In the genomic region with DNA sequence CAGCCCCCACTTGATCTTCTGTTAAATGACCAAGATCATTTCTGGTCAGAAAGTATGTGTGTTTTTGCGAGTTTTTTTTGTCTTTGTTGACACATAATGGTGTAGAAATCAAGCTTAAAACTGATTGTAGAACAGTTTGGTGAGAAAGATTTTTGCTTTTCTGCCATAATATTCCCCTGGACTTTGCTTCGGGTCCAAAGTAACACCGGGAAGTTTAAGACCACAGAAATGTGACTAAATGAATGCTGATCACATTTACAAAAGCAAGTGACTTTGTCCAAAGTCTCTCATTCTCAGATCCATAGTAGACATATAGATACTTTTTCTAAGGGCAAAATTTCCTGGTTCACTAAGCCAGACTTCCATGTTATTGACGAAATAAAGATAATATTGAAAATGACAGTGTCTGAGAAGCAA, we compare ENCODE assay signal across 23 cellular contexts. TPM values are rescaled to one million over a fixed set of nuclear protein-coding genes. Genes with fewer than 3 reads are reported as not detected.
DNase-seq lines count a peak whose midpoint lies in the region; TF ChIP-seq lines count a peak whose summit lies in the region.
"Had no signal": no experiment of that assay in that cellular context is flagged by ENCODE, and none has a peak within 500 bp of the region (broad histone marks: within the 10 kb centered on the region; RNA-seq: fewer than 3 reads in every experiment).

No MANE protein-coding gene starts in this region.

- H3K4me3 ChIP-seq in HUES6 (ENCODE audit: low read depth, low read length): peak overlapping the region; percentile 82
- H3K4me3 ChIP-seq in fibroblast of villous mesenchyme (ENCODE audit: low read depth, low read length): peak overlapping the region; percentile 66
- H3K4me3 ChIP-seq in mesodermal cell (ENCODE audit: extremely low read depth, insufficient read depth, low read length, poor library complexity, severe bottlenecking): peak overlapping the region; percentile 56
- no peak overlapping the region for H3K4me3 ChIP-seq in SJCRH30
- H3K4me3 ChIP-seq: GM12878 had no signal

- no peak overlapping the region for H3K27ac Mint-ChIP-seq in type B pancreatic cell
- H3K27ac Mint-ChIP-seq: activated CD4-positive, alpha-beta memory T cell treated with anti-CD3 and anti-CD28 coated beads for 36 hours; activated naive CD4-positive, alpha-beta T cell treated with anti-CD3 and anti-CD28 coated beads for 36 hours had no signal

- peaks cover 2% of the 10 kb centered on the region for H3K36me3 Mint-ChIP-seq in type B pancreatic cell
- H3K36me3 Mint-ChIP-seq: activated CD4-positive, alpha-beta memory T cell treated with anti-CD3 and anti-CD28 coated beads for 36 hours had no signal

- H3K4me1 ChIP-seq in HUES6 (ENCODE audit: control insufficient read depth, insufficient read depth, low read length): peaks cover 40% of the 10 kb centered on the region
- H3K4me1 ChIP-seq in mesodermal cell (ENCODE audit: control insufficient read depth, insufficient read depth, low read length, poor library complexity, severe bottlenecking): peaks cover 10% of the 10 kb centered on the region
- peaks cover 15% of the 10 kb centered on the region for H3K4me1 ChIP-seq in SJCRH30
- H3K4me1 ChIP-seq: BE2C had no signal

- peaks cover 24% of the 10 kb centered on the region for H3K27me3 ChIP-seq in HUES6 (ENCODE audit: control insufficient read depth, insufficient read depth, low read length)
- H3K27me3 ChIP-seq in SJCRH30: no peaks in the 10 kb centered on the region

- peaks cover 62% of the 10 kb centered on the region for H3K27me3 Mint-ChIP-seq in type B pancreatic cell

- H3K9me3 ChIP-seq in HUES6 (ENCODE audit: control insufficient read depth, insufficient read depth, low read depth, low read length): no peaks in the 10 kb centered on the region
- H3K9me3 ChIP-seq in mesodermal cell (ENCODE audit: control insufficient read depth, low read length): no peaks in the 10 kb centered on the region
- no peaks in the 10 kb centered on the region for H3K9me3 ChIP-seq in SJCRH30 (replicated peaks)
- H3K9me3 ChIP-seq: BE2C had no signal

- H3K36me3 ChIP-seq in HUES6 (ENCODE audit: control insufficient read depth, insufficient read depth, low read length) (peaks cover 50% of the 10 kb centered on the region; the same call in 1 of the 2 replicates), mesodermal cell (ENCODE audit: control insufficient read depth, insufficient read depth, low read length) (no peaks in the 10 kb centered on the region), SJCRH30 (no peaks in the 10 kb centered on the region)
- H3K36me3 ChIP-seq: BE2C had no signal

- peak overlapping the region; percentile 95 for H3K9ac ChIP-seq in HUES6 (ENCODE audit: low read length)

- peak overlapping the region; percentile 92 for H3K4me3 Mint-ChIP-seq in type B pancreatic cell
- H3K4me3 Mint-ChIP-seq: activated CD4-positive, alpha-beta memory T cell treated with anti-CD3 and anti-CD28 coated beads for 36 hours; activated naive CD4-positive, alpha-beta T cell treated with anti-CD3 and anti-CD28 coated beads for 36 hours had no signal

- TF ChIP-seq CTCF in fibroblast of villous mesenchyme (IDR thresholded peaks at IDR 0.05; ENCODE audit: insufficient read depth, low read depth, low read length) (no peak), type B pancreatic cell (conservative IDR thresholded peaks at IDR 0.05) (no peak)

- H3K27ac ChIP-seq in HUES6 (ENCODE audit: low read depth, low read length) (no peak overlapping the region; the same call in 1 of the 2 replicates), mesodermal cell (ENCODE audit: low read depth, low read length, severe bottlenecking) (no peak overlapping the region), SJCRH30 (no peak overlapping the region)
- H3K27ac ChIP-seq: VCaP had no signal

- no peaks in the 10 kb centered on the region for H3K9me3 Mint-ChIP-seq in type B pancreatic cell
- H3K9me3 Mint-ChIP-seq: activated CD4-positive, alpha-beta memory T cell treated with anti-CD3 and anti-CD28 coated beads for 36 hours; activated naive CD4-positive, alpha-beta T cell treated with anti-CD3 and anti-CD28 coated beads for 36 hours had no signal

- WGBS in mesodermal cell (ENCODE audit: insufficient coverage in 2 of 2), 2 experiments: 89 to 94% methylated on average over 2 to 3 of the region's 4 CpGs

- peaks cover 8% of the 10 kb centered on the region for H3K4me1 Mint-ChIP-seq in type B pancreatic cell (ENCODE audit: unreplicated experiment)

- DNase-seq in fibroblast of villous mesenchyme (ENCODE audit: low read depth) (no peak), type B pancreatic cell (ENCODE audit: extremely low spot score, unreplicated experiment) (no peak), SJCRH30 (no peak), COLO829 (ENCODE audit: low spot score) (no peak), EL (no peak)
- DNase-seq: activated CD4-positive, alpha-beta memory T cell treated with anti-CD3 and anti-CD28 coated beads for 36 hours; activated naive CD4-positive, alpha-beta T cell treated with anti-CD3 and anti-CD28 coated beads for 36 hours; activated T-cell treated with anti-CD3 and anti-CD28 coated beads, Interleukin-2, amount 50 U/mL, for 1 hour; aorta; BE2C; foreskin melanocyte; KG1; NCI-H2029; NCI-H446 treated with DMSO at 0.1 percent for 48 hours; stimulated activated CD4-positive, alpha-beta T cell treated with anti-CD3 and anti-CD28 coated beads, Interleukin-15, amount 100 ng/mL, for 24 hours; stimulated activated naive CD4-positive, alpha-beta T cell; SW 1271 had no signal

RNA-seq across cellular contexts. Expression of a gene that starts 2.6 kb away (rescaled TPM):
- total RNA-seq in fibroblast of villous mesenchyme (0.97 and 2.2 TPM in 2 replicates), type B pancreatic cell (ENCODE audit: low replicate concordance) (11.5 and 24.8 TPM in 2 replicates)
- 1.8 TPM for polyA plus RNA-seq in mesodermal cell (2013, experiment 1 of 2)
- polyA plus RNA-seq in mesodermal cell (2013, experiment 2 of 2): 1.4 TPM
- 0.86 and 1.0 TPM in 2 replicates for total RNA-seq in SJCRH30 (2014; rRNA removed; shearing (Covaris generic))
- total RNA-seq: activated CD4-positive, alpha-beta memory T cell treated with anti-CD3 and anti-CD28 coated beads for 36 hours; activated naive CD4-positive, alpha-beta T cell treated with anti-CD3 and anti-CD28 coated beads for 36 hours; G401; GM12878 had no signal
- polyA plus RNA-seq: neural cell had no signal
